In the genomic region with DNA sequence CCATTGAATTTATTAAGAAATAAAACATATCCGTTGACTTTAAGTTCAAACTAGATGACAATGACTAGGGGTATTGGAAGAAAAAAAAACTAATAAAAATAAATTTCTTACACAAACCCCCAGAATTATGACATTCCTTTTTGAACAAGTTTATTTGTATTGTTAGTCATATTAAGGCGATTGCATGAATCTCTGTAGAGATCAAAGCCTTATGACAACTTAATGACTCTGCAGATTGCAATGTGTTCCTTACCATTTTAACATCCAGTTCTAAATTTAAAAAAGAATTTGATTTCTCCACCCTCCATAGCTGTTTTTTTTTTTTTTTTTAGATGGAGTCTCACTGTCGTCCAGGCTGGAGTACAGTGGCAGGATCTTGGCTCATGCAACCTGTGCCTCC, we compare ENCODE assay signal across 25 cellular contexts.
DNase-seq lines count a peak whose midpoint lies in the region; FAIRE-seq and TF ChIP-seq lines count a peak whose summit lies in the region.
"Had no signal": no experiment of that assay in that cellular context is flagged by ENCODE, and none has a peak within 500 bp of the region (broad histone marks: within the 10 kb centered on the region; RNA-seq: fewer than 3 reads in every experiment).

No MANE protein-coding gene starts in this region.

- no peak overlapping the region for H2BK120ac ChIP-seq in neuronal stem cell (ENCODE audit: low read depth, low read length)

- H3K27me3 ChIP-seq in bronchial epithelial cell (ENCODE audit: control insufficient read depth, insufficient read depth, low read length) (peaks cover 2% of the 10 kb centered on the region), neuronal stem cell (ENCODE audit: control insufficient read depth in 3 of 3, insufficient read depth in 3 of 3, low read depth in 1 of 3, low read length in 3 of 3) (no peaks in the 10 kb centered on the region)
- H3K27me3 ChIP-seq: suprapubic skin, uterus had no signal

- no peak overlapping the region for H3K4ac ChIP-seq in neuronal stem cell (ENCODE audit: low read length)

- no peak overlapping the region for H4K91ac ChIP-seq in neuronal stem cell (ENCODE audit: low read depth, low read length, poor library complexity)

- TF ChIP-seq CTCF in AG09309 (IDR thresholded peaks at IDR 0.05; ENCODE audit: control insufficient read depth, insufficient read depth, low read depth, low read length, missing control alignments): no peak
- TF ChIP-seq CTCF in bronchial epithelial cell (IDR thresholded peaks at IDR 0.05; ENCODE audit: insufficient read depth, low read length, severe bottlenecking): no peak
- TF ChIP-seq CTCF in GM13977 (IDR thresholded peaks at IDR 0.05; ENCODE audit: extremely low read depth, insufficient read depth, missing control alignments): no peak

- H4K8ac ChIP-seq in neuronal stem cell (ENCODE audit: low read depth, low read length): no peak overlapping the region

- H3K4me3 ChIP-seq in AG09309 (ENCODE audit: control insufficient read depth, low read depth, low read length): no peak overlapping the region
- no peak overlapping the region for H3K4me3 ChIP-seq in bronchial epithelial cell (ENCODE audit: low read depth, low read length)
- no peak overlapping the region for H3K4me3 ChIP-seq in neuronal stem cell (ENCODE audit: low read length in 2 of 2)
- H3K4me3 ChIP-seq: body of pancreas, coronary artery, prostate gland, suprapubic skin, uterus had no signal

- H3K9me3 ChIP-seq in neuronal stem cell (replicated peaks in 1 of 2; ENCODE audit: control insufficient read depth in 2 of 2, insufficient read depth in 1 of 2, low read depth in 1 of 2, low read length in 2 of 2): no peaks in the 10 kb centered on the region
- H3K9me3 ChIP-seq: body of pancreas, prostate gland, suprapubic skin, uterus had no signal

- no CpG with 5 or more reads among the region's 3 CpGs for WGBS in neuronal stem cell (ENCODE audit: extremely low coverage in 2 of 2, insufficient read length in 2 of 2, insufficient replicate concordance in 1 of 2), 2 donors

- no peak overlapping the region for H2AFZ ChIP-seq in neuronal stem cell (ENCODE audit: low read length)

- H3K9ac ChIP-seq in neuronal stem cell (ENCODE audit: low read depth, low read length, poor library complexity): no peak overlapping the region

- in situ Hi-C loops in GM13977 (cut with MboI; ENCODE audit: low pct_unique_long_range_greater_than_20kb, low sequenced_read_pairs, unreplicated experiment): loop anchor here (25.0 kb wide), 1 partner anchor 155 kb away; no protein-coding TSS in a partner anchor

- H3K14ac ChIP-seq in neuronal stem cell (ENCODE audit: low read length): no peak overlapping the region

- H3K18ac ChIP-seq in neuronal stem cell (ENCODE audit: low read length): no peak overlapping the region

- no peaks in the 10 kb centered on the region for H3K79me1 ChIP-seq in neuronal stem cell (ENCODE audit: low read depth, low read length)

- no peak overlapping the region for H2BK15ac ChIP-seq in neuronal stem cell (ENCODE audit: low read length)

- H2BK12ac ChIP-seq in neuronal stem cell (ENCODE audit: low read length): no peak overlapping the region

- no peak for FAIRE-seq in bronchial epithelial cell (lab: Jason Lieb, UNC)
- FAIRE-seq: GM12892, GM19239 had no signal

- no peak overlapping the region for H2BK5ac ChIP-seq in neuronal stem cell (ENCODE audit: low read length)

- no peak overlapping the region for H3K27ac ChIP-seq in neuronal stem cell (replicated peaks; ENCODE audit: low read length)
- H3K27ac ChIP-seq: body of pancreas, prostate gland, suprapubic skin, uterus had no signal

- H3K4me1 ChIP-seq in neuronal stem cell (ENCODE audit: control insufficient read depth in 2 of 2, insufficient read depth in 1 of 2, low read depth in 1 of 2, low read length in 2 of 2): peaks cover 0 to 2% of the 10 kb centered on the region in 2 donors
- H3K4me1 ChIP-seq: body of pancreas, prostate gland, uterus had no signal

- H3K4me2 ChIP-seq in neuronal stem cell (ENCODE audit: insufficient read depth, low read length, poor library complexity, severe bottlenecking): no peak overlapping the region

- H3K36me3 ChIP-seq in bronchial epithelial cell (ENCODE audit: control insufficient read depth, insufficient read depth, low read length) (no peaks in the 10 kb centered on the region), neuronal stem cell (replicated peaks in 1 of 2; ENCODE audit: control insufficient read depth in 2 of 2, insufficient read depth in 2 of 2, low read length in 2 of 2) (no peaks in the 10 kb centered on the region)
- H3K36me3 ChIP-seq: prostate gland, suprapubic skin, uterus had no signal

- DNase-seq in AG09309 (ENCODE audit: low read depth) (peak; percentile 63), HT1080 (ENCODE audit: low read depth) (peak; percentile 40), bronchial epithelial cell (ENCODE audit: low read depth) (peak; percentile 48), iris pigment epithelial cell (ENCODE audit: low read depth) (peak; percentile 78), neuronal stem cell (ENCODE audit: low spot score) (no peak), GM13977 (ENCODE audit: low spot score) (no peak), COLO829 (ENCODE audit: low spot score) (no peak), NCI-H2171 treated with DMSO at 0.1 percent for 48 hours (lab: John Stamatoyannopoulos, UW) (no peak)
- DNase-seq: activated CD4-positive, alpha-beta T cell treated with anti-CD3 and anti-CD28 coated beads, Interleukin-2, amount 50 U/mL, for 4 hours; activated CD8-positive, alpha-beta memory T cell treated with anti-CD3 and anti-CD28 coated beads, Interleukin-2, amount 50 U/mL, for 4 hours; activated naive CD8-positive, alpha-beta T cell treated with anti-CD3 and anti-CD28 coated beads for 36 hours; body of pancreas; islet precursor cell; MM.1S; NCI-H1436 treated with DMSO at 0.1 percent for 48 hours; NCI-H524 treated with DMSO at 0.1 percent for 48 hours; nephron progenitor cell; RPMI8226; T-helper 9 cell; uterus had no signal

- no peak overlapping the region for H3K23ac ChIP-seq in neuronal stem cell (ENCODE audit: low read depth, low read length, poor library complexity)

- no peak overlapping the region for H2AK5ac ChIP-seq in neuronal stem cell (ENCODE audit: low read depth, low read length)

Comparison
In these comparisons a context has a peak if more than half of its experiments do, and no peak if none do; other contexts are left out.
1. DNase-seq: peak in AG09309 (single experiment), HT1080 (single experiment), bronchial epithelial cell (single experiment) and iris pigment epithelial cell (single experiment); none in neuronal stem cell (single experiment), GM13977 (single experiment), COLO829 (single experiment) and NCI-H2171 treated with DMSO at 0.1 percent for 48 hours (single experiment).